1 cellular context compared by ENCODE assay signal in genomic region chr13:46052314-46053161, GRCh38.
A peak's percentile ranks its signal among the peaks of the same experiment; 100 is the strongest.
TF ChIP-seq lines count a peak whose summit lies in the region.

A gene with protein sequence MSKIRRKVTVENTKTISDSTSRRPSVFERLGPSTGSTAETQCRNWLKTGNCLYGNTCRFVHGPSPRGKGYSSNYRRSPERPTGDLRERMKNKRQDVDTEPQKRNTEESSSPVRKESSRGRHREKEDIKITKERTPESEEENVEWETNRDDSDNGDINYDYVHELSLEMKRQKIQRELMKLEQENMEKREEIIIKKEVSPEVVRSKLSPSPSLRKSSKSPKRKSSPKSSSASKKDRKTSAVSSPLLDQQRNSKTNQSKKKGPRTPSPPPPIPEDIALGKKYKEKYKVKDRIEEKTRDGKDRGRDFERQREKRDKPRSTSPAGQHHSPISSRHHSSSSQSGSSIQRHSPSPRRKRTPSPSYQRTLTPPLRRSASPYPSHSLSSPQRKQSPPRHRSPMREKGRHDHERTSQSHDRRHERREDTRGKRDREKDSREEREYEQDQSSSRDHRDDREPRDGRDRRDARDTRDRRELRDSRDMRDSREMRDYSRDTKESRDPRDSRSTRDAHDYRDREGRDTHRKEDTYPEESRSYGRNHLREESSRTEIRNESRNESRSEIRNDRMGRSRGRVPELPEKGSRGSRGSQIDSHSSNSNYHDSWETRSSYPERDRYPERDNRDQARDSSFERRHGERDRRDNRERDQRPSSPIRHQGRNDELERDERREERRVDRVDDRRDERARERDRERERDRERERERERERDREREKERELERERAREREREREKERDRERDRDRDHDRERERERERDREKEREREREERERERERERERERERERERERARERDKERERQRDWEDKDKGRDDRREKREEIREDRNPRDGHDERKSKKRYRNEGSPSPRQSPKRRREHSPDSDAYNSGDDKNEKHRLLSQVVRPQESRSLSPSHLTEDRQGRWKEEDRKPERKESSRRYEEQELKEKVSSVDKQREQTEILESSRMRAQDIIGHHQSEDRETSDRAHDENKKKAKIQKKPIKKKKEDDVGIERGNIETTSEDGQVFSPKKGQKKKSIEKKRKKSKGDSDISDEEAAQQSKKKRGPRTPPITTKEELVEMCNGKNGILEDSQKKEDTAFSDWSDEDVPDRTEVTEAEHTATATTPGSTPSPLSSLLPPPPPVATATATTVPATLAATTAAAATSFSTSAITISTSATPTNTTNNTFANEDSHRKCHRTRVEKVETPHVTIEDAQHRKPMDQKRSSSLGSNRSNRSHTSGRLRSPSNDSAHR (N-terminal part only) (minus strand): TSS chr13:46052746. CDS start chr13:46045507, 7,239 bp downstream.

TF ChIP-seq in HepG2, 621 proteins besides CTCF, POLR2A, EP300 and RAD21 (continued from another document and continues in another):
- TF ChIP-seq, protein P1, sequence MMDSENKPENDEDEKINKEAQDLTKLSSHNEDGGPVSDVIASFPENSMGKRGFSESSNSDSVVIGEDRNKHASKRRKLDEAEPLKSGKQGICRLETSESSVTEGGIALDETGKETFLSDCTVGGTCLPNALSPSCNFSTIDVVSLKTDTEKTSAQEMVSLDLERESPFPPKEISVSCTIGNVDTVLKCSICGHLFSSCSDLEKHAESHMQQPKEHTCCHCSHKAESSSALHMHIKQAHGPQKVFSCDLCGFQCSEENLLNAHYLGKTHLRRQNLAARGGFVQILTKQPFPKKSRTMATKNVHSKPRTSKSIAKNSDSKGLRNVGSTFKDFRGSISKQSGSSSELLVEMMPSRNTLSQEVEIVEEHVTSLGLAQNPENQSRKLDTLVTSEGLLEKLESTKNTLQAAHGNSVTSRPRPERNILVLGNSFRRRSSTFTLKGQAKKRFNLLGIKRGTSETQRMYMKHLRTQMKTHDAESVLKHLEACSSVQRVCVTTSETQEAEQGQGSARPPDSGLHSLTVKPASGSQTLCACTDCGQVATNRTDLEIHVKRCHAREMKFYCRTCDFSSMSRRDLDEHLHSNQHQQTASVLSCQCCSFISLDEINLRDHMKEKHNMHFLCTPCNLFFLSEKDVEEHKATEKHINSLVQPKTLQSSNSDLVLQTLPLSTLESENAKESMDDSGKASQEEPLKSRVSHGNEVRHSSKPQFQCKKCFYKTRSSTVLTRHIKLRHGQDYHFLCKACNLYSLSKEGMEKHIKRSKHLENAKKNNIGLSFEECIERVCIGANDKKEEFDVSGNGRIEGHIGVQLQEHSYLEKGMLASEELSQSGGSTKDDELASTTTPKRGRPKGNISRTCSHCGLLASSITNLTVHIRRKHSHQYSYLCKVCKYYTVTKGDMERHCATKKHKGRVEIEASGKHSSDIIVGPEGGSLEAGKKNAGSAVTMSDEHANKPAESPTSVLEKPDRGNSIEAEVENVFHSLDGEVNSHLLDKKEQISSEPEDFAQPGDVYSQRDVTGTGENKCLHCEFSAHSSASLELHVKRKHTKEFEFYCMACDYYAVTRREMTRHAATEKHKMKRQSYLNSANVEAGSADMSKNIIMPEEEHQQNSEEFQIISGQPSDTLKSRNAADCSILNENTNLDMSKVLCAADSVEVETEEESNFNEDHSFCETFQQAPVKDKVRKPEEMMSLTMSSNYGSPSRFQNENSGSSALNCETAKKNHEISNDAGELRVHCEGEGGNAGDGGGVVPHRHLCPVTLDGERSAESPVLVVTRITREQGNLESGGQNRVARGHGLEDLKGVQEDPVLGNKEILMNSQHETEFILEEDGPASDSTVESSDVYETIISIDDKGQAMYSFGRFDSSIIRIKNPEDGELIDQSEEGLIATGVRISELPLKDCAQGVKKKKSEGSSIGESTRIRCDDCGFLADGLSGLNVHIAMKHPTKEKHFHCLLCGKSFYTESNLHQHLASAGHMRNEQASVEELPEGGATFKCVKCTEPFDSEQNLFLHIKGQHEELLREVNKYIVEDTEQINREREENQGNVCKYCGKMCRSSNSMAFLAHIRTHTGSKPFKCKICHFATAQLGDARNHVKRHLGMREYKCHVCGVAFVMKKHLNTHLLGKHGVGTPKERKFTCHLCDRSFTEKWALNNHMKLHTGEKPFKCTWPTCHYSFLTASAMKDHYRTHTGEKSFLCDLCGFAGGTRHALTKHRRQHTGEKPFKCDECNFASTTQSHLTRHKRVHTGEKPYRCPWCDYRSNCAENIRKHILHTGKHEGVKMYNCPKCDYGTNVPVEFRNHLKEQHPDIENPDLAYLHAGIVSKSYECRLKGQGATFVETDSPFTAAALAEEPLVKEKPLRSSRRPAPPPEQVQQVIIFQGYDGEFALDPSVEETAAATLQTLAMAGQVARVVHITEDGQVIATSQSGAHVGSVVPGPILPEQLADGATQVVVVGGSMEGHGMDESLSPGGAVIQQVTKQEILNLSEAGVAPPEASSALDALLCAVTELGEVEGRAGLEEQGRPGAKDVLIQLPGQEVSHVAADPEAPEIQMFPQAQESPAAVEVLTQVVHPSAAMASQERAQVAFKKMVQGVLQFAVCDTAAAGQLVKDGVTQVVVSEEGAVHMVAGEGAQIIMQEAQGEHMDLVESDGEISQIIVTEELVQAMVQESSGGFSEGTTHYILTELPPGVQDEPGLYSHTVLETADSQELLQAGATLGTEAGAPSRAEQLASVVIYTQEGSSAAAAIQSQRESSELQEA (CRISPR knock-in tag; IDR thresholded peaks at IDR 0.05; ENCODE audit: not compliant biosample characterization), result peak; percentile 55
- TF ChIP-seq ZNF225 (CRISPR knock-in tag; IDR thresholded peaks at IDR 0.05), result peak; percentile 60; the same call in 1 of the 2 replicates
- TF ChIP-seq POLR2AphosphoS5 (IDR thresholded peaks at IDR 0.05; ENCODE audit: low read depth, low read length), result peak; percentile 89
- peak; percentile 61 for TF ChIP-seq HCFC1 (IDR thresholded peaks at IDR 0.05; ENCODE audit: low read depth, low read length)
- TF ChIP-seq ZNF782 (CRISPR knock-in tag; IDR thresholded peaks at IDR 0.05; ENCODE audit: borderline replicate concordance), result peak; percentile 66; the same call in 1 of the 2 replicates
- peak; percentile 67 for TF ChIP-seq MEIS2 (CRISPR knock-in tag; IDR thresholded peaks at IDR 0.05)
- no peak for TF ChIP-seq KDM4B (CRISPR knock-in tag; IDR thresholded peaks at IDR 0.05)
- TF ChIP-seq CCDC6 (CRISPR knock-in tag; IDR thresholded peaks at IDR 0.05), result peak; percentile 88
- peak; percentile 96 for TF ChIP-seq POLR2G (IDR thresholded peaks at IDR 0.05; ENCODE audit: low read depth, low read length)
- TF ChIP-seq, protein P2, sequence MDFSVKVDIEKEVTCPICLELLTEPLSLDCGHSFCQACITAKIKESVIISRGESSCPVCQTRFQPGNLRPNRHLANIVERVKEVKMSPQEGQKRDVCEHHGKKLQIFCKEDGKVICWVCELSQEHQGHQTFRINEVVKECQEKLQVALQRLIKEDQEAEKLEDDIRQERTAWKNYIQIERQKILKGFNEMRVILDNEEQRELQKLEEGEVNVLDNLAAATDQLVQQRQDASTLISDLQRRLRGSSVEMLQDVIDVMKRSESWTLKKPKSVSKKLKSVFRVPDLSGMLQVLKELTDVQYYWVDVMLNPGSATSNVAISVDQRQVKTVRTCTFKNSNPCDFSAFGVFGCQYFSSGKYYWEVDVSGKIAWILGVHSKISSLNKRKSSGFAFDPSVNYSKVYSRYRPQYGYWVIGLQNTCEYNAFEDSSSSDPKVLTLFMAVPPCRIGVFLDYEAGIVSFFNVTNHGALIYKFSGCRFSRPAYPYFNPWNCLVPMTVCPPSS (IDR thresholded peaks at IDR 0.05), result no peak
- TF ChIP-seq TOPORS (CRISPR knock-in tag; IDR thresholded peaks at IDR 0.05), result peak; percentile 71
- peak; percentile 61 for TF ChIP-seq XRCC5 (optimal IDR thresholded peaks at IDR 0.05; ENCODE audit: low read length)
- no peak for TF ChIP-seq SP1 (IDR thresholded peaks at IDR 0.05)
- peak; percentile 81 for TF ChIP-seq SP1 (CRISPR knock-in tag; IDR thresholded peaks at IDR 0.05)
- 0 out of 2 replicates have a peak, but pooled peaks have one; percentile 33 for TF ChIP-seq ZNF275 (CRISPR knock-in tag; IDR thresholded peaks at IDR 0.05; ENCODE audit: borderline replicate concordance)
- TF ChIP-seq, protein P3, sequence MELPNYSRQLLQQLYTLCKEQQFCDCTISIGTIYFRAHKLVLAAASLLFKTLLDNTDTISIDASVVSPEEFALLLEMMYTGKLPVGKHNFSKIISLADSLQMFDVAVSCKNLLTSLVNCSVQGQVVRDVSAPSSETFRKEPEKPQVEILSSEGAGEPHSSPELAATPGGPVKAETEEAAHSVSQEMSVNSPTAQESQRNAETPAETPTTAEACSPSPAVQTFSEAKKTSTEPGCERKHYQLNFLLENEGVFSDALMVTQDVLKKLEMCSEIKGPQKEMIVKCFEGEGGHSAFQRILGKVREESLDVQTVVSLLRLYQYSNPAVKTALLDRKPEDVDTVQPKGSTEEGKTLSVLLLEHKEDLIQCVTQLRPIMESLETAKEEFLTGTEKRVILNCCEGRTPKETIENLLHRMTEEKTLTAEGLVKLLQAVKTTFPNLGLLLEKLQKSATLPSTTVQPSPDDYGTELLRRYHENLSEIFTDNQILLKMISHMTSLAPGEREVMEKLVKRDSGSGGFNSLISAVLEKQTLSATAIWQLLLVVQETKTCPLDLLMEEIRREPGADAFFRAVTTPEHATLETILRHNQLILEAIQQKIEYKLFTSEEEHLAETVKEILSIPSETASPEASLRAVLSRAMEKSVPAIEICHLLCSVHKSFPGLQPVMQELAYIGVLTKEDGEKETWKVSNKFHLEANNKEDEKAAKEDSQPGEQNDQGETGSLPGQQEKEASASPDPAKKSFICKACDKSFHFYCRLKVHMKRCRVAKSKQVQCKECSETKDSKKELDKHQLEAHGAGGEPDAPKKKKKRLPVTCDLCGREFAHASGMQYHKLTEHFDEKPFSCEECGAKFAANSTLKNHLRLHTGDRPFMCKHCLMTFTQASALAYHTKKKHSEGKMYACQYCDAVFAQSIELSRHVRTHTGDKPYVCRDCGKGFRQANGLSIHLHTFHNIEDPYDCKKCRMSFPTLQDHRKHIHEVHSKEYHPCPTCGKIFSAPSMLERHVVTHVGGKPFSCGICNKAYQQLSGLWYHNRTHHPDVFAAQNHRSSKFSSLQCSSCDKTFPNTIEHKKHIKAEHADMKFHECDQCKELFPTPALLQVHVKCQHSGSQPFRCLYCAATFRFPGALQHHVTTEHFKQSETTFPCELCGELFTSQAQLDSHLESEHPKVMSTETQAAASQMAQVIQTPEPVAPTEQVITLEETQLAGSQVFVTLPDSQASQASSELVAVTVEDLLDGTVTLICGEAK (IDR thresholded peaks at IDR 0.05), result peak; percentile 61
- TF ChIP-seq, protein P3 (CRISPR knock-in tag; IDR thresholded peaks at IDR 0.05), result 0 out of 2 replicates have a peak, but pooled peaks have one; percentile 31
- peak; percentile 78 for TF ChIP-seq SRSF1 (optimal IDR thresholded peaks at IDR 0.05; ENCODE audit: low read depth, low read length)
- TF ChIP-seq HBP1 (CRISPR knock-in tag; IDR thresholded peaks at IDR 0.05; ENCODE audit: low read depth), result peak; percentile 87; the same call in 1 of the 2 replicates
- TF ChIP-seq RORA (CRISPR knock-in tag; IDR thresholded peaks at IDR 0.05), result no peak
- peak; percentile 73 for TF ChIP-seq HNRNPLL (IDR thresholded peaks at IDR 0.05; ENCODE audit: low read depth, low read length, poor library complexity, severe bottlenecking)
- TF ChIP-seq ZNF724P (CRISPR knock-in tag; IDR thresholded peaks at IDR 0.05; ENCODE audit: borderline replicate concordance), result peak; percentile 61; the same call in 1 of the 2 replicates
- TF ChIP-seq BORCS8-MEF2B (CRISPR knock-in tag; IDR thresholded peaks at IDR 0.05), result no peak; the same call in 1 of the 2 replicates
